ENCODE assay signal across 24 cellular contexts in the genomic region with DNA sequence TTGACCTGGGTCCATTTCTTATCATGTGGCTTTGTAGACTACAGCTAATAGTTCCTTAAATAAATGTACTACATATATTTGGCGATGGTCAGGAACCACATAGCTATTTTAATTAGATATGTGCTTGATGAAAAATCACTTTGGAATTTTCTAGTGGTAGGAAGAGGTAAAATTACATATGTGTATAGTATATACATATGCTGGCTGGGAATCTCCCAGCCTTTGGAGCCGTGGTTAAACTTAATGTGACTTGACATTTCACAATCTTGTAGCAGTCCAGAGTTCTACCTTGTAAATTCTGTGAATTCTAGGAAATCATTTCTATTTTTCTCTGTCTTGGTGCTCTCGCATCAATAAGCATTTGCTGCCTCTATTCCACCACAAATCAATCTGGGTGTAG.
"Had no signal": no experiment of that assay in that cellular context is flagged by ENCODE, and none has a peak within 500 bp of the region (broad histone marks: within the 10 kb centered on the region; RNA-seq: fewer than 3 reads in every experiment).

No MANE protein-coding gene starts in this region.

- H3K4me1 Mint-ChIP-seq: activated CD4-positive, alpha-beta T cell treated with anti-CD3 and anti-CD28 coated beads, Interleukin-2, amount 10 ng/mL, durations not matched to agents 7 days and 5 days; activated naive CD8-positive, alpha-beta T cell treated with anti-CD3 and anti-CD28 coated beads, Interleukin-2, amount 50 U/mL, for 24 hours; naive thymus-derived CD8-positive, alpha-beta T cell; neural progenitor cell; stimulated activated naive B cell treated with anti-CD40 and anti-IgM and Interleukin-4, amounts not matched to agents 10 μg/mL and 1 μg/mL and 100 μg/mL, for 72 hours had no signal

- H3K27me3 Mint-ChIP-seq: activated CD4-positive, alpha-beta T cell treated with anti-CD3 and anti-CD28 coated beads, Interleukin-2, amount 10 ng/mL, durations not matched to agents 7 days and 5 days; activated CD8-positive, alpha-beta T cell treated with anti-CD3 and anti-CD28 coated beads for 36 hours; activated naive CD8-positive, alpha-beta T cell treated with anti-CD3 and anti-CD28 coated beads, Interleukin-2, amount 50 U/mL, for 24 hours; naive thymus-derived CD8-positive, alpha-beta T cell; stimulated activated naive B cell treated with anti-CD40 and anti-IgM and Interleukin-4, amounts not matched to agents 10 μg/mL and 1 μg/mL and 100 μg/mL, for 72 hours had no signal

- H3K36me3 Mint-ChIP-seq: naive thymus-derived CD8-positive, alpha-beta T cell; neural progenitor cell; stimulated activated naive B cell treated with anti-CD40 and anti-IgM and Interleukin-4, amounts not matched to agents 10 μg/mL and 1 μg/mL and 100 μg/mL, for 72 hours had no signal

- H3K27me3 ChIP-seq: colonic mucosa, esophagus squamous epithelium, heart right ventricle, neural progenitor cell, testis, vagina had no signal

- ATAC-seq: activated CD4-positive, CD25-positive, alpha-beta regulatory T cell treated with anti-CD3 and anti-CD28 coated beads, Interleukin-2, amount 50 U/mL, for 24 hours; activated CD8-positive, alpha-beta T cell treated with anti-CD3 and anti-CD28 coated beads for 36 hours; activated naive CD8-positive, alpha-beta T cell treated with anti-CD3 and anti-CD28 coated beads, Interleukin-2, amount 50 U/mL, for 24 hours; heart right ventricle; lower lobe of right lung; naive thymus-derived CD8-positive, alpha-beta T cell; sciatic nerve; stimulated activated naive B cell treated with anti-CD40 and anti-IgM and Interleukin-4, amounts not matched to agents 10 μg/mL and 1 μg/mL and 100 μg/mL, for 72 hours had no signal

- H3K4me3 ChIP-seq: colonic mucosa, esophagus squamous epithelium, heart right ventricle, lower lobe of right lung, neural progenitor cell, testis, vagina had no signal

- H3K27ac ChIP-seq: colonic mucosa, esophagus squamous epithelium, heart right ventricle, lower lobe of right lung, neural progenitor cell, testis, vagina, VCaP had no signal

- H3K4me1 ChIP-seq: colonic mucosa, esophagus squamous epithelium, heart right ventricle, lower lobe of right lung, neural progenitor cell, testis, vagina had no signal

- H2AFZ ChIP-seq: neural progenitor cell had no signal

- H3K4me3 Mint-ChIP-seq: activated CD4-positive, alpha-beta T cell treated with anti-CD3 and anti-CD28 coated beads, Interleukin-2, amount 10 ng/mL, durations not matched to agents 7 days and 5 days; activated CD8-positive, alpha-beta T cell treated with anti-CD3 and anti-CD28 coated beads for 36 hours; activated naive CD8-positive, alpha-beta T cell treated with anti-CD3 and anti-CD28 coated beads, Interleukin-2, amount 50 U/mL, for 24 hours; activated T-helper 1 cell treated with anti-CD3 and anti-CD28 coated beads, Interleukin-12 subunit alpha, Interleukin-12 subunit beta, Interleukin-2, Interleukin-4 antibody, amounts not matched to agents 30 ng/mL and 10 ng/mL and 1 ng/mL, durations not matched to agents 14 hours and 24 hours and 36 hours; naive thymus-derived CD8-positive, alpha-beta T cell; neural progenitor cell; stimulated activated naive B cell treated with anti-CD40 and anti-IgM and Interleukin-4, amounts not matched to agents 10 μg/mL and 1 μg/mL and 100 μg/mL, for 72 hours; T-helper 2 cell treated with Interferon-gamma antibody and Interleukin-4, amounts not matched to agents 5 μg/mL and 100 μg/mL, for 36 hours had no signal

- H3K36me3 ChIP-seq: colonic mucosa, esophagus squamous epithelium, heart right ventricle, lower lobe of right lung, neural progenitor cell, vagina had no signal

- H3K9me3 ChIP-seq: colonic mucosa, lower lobe of right lung, testis, vagina had no signal

- H3K4me2 ChIP-seq: neural progenitor cell had no signal

- DNase-seq: activated CD4-positive, alpha-beta T cell treated with anti-CD3 and anti-CD28 coated beads, Interleukin-2, amount 10 ng/mL, durations not matched to agents 7 days and 5 days; activated CD8-positive, alpha-beta T cell treated with anti-CD3 and anti-CD28 coated beads for 36 hours; activated gamma-delta T cell; activated naive CD4-positive, alpha-beta T cell treated with anti-CD3 and anti-CD28 coated beads, Interleukin-2, amount 50 U/mL, for 16 hours; activated naive CD8-positive, alpha-beta T cell treated with anti-CD3 and anti-CD28 coated beads, Interleukin-2, amount 50 U/mL, for 24 hours; aorta; colonic mucosa; esophagus squamous epithelium; heart right ventricle; kidney; lower lobe of right lung; naive thymus-derived CD8-positive, alpha-beta T cell; posterior cingulate gyrus; stimulated activated CD4-positive, alpha-beta T cell treated with anti-CD3 and anti-CD28 coated beads, Interleukin-2, amount 100 ng/mL, for 48 hours; stimulated activated CD8-positive, alpha-beta memory T cell treated with anti-CD3 and anti-CD28 coated beads, Interleukin-4, amount 100 ng/mL, for 48 hours; stimulated activated naive B cell treated with anti-CD40 and anti-IgM and Interleukin-4, amounts not matched to agents 10 μg/mL and 1 μg/mL and 100 μg/mL, for 72 hours; testis had no signal

- H3K9ac ChIP-seq: neural progenitor cell had no signal

- H3K9me3 Mint-ChIP-seq: activated CD4-positive, alpha-beta T cell treated with anti-CD3 and anti-CD28 coated beads, Interleukin-2, amount 10 ng/mL, durations not matched to agents 7 days and 5 days; activated naive CD8-positive, alpha-beta T cell treated with anti-CD3 and anti-CD28 coated beads, Interleukin-2, amount 50 U/mL, for 24 hours; neural progenitor cell; stimulated activated naive B cell treated with anti-CD40 and anti-IgM and Interleukin-4, amounts not matched to agents 10 μg/mL and 1 μg/mL and 100 μg/mL, for 72 hours had no signal

- H3K27ac Mint-ChIP-seq: activated CD4-positive, alpha-beta T cell treated with anti-CD3 and anti-CD28 coated beads, Interleukin-2, amount 10 ng/mL, durations not matched to agents 7 days and 5 days; activated CD8-positive, alpha-beta T cell treated with anti-CD3 and anti-CD28 coated beads for 36 hours; activated naive CD8-positive, alpha-beta T cell treated with anti-CD3 and anti-CD28 coated beads, Interleukin-2, amount 50 U/mL, for 24 hours; activated T-helper 1 cell treated with anti-CD3 and anti-CD28 coated beads, Interleukin-12 subunit alpha, Interleukin-12 subunit beta, Interleukin-2, Interleukin-4 antibody, amounts not matched to agents 30 ng/mL and 10 ng/mL and 1 ng/mL, durations not matched to agents 14 hours and 24 hours and 36 hours; naive thymus-derived CD8-positive, alpha-beta T cell; neural progenitor cell; stimulated activated naive B cell treated with anti-CD40 and anti-IgM and Interleukin-4, amounts not matched to agents 10 μg/mL and 1 μg/mL and 100 μg/mL, for 72 hours; T-helper 2 cell treated with Interferon-gamma antibody and Interleukin-4, amounts not matched to agents 5 μg/mL and 100 μg/mL, for 36 hours had no signal
